Comparison of ENCODE assay signal across 1 cellular context in genomic region chr1:175725684-175726083, GRCh38.
TF ChIP-seq lines count a peak whose summit lies in the region.

No MANE protein-coding gene starts in this region.

TF ChIP-seq in K562, 482 proteins besides CTCF, POLR2A, EP300 and RAD21 (continued from another document):
- TF ChIP-seq RREB1 (CRISPR knock-in tag; IDR thresholded peaks at IDR 0.05) (no peak), BCLAF1 (IDR thresholded peaks at IDR 0.05; ENCODE audit: borderline replicate concordance in 1 of 2, control insufficient read depth in 1 of 2, low read depth in 2 of 2, low read length in 1 of 2) (no peak), ZNF583 (CRISPR knock-in tag; IDR thresholded peaks at IDR 0.05) (0 out of 2 replicates have a peak, but pooled peaks have one; percentile 18), ZNF175 (CRISPR knock-in tag; IDR thresholded peaks at IDR 0.05; ENCODE audit: low read depth) (0 out of 2 replicates have a peak, but pooled peaks have one; percentile 38)
